In the genomic region with DNA sequence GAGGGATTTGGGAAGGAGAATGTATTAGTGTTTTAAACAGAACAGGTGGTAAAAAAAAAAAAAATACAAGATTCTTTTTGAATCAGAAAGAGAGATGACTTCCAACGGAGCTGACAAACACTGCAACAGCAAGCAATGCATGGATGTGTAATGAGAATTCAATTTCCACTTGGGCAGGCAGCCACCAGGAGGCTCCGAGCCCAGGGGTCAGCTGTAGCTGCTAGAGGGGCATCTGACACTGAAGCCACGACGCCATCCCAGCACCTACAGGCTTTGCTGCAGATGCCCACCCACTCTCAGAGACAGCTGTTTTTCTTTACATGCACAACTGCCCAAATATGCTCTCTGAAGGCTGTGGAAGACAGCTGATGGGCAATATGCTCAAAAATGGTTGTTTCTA, we compare ENCODE assay signal across 25 cellular contexts.
DNase-seq lines count a peak whose midpoint lies in the region; ATAC-seq and TF ChIP-seq lines count a peak whose summit lies in the region.
"Had no signal": no experiment of that assay in that cellular context is flagged by ENCODE, and none has a peak within 500 bp of the region (broad histone marks: within the 10 kb centered on the region; RNA-seq: fewer than 3 reads in every experiment).

No MANE protein-coding gene starts in this region.

- intact Hi-C loops in left cardiac atrium (cut with DNase I): no loop called here
- intact Hi-C loops in left colon (cut with DNase I, micrococcal nuclease): no loop called here

- H3K27me3 Mint-ChIP-seq in stimulated activated naive CD8-positive, alpha-beta T cell treated with anti-CD3 and anti-CD28 coated beads, Interleukin-15, amount 100 ng/mL, for 72 hours: no peaks in the 10 kb centered on the region
- H3K27me3 Mint-ChIP-seq in T-helper 17 cell: no peaks in the 10 kb centered on the region
- peaks cover 5% of the 10 kb centered on the region for H3K27me3 Mint-ChIP-seq in glutamatergic neuron (ENCODE audit: unreplicated experiment)
- H3K27me3 Mint-ChIP-seq: activated B cell treated with CpG ODN at 0.5 μM for 24 hours; activated CD4-positive, alpha-beta memory T cell treated with anti-CD3 and anti-CD28 coated beads for 36 hours had no signal

- no peaks in the 10 kb centered on the region for H3K9me3 Mint-ChIP-seq in stimulated activated naive CD8-positive, alpha-beta T cell treated with anti-CD3 and anti-CD28 coated beads, Interleukin-15, amount 100 ng/mL, for 72 hours
- no peaks in the 10 kb centered on the region for H3K9me3 Mint-ChIP-seq in glutamatergic neuron (ENCODE audit: unreplicated experiment)
- H3K9me3 Mint-ChIP-seq: activated B cell treated with CpG ODN at 0.5 μM for 24 hours; activated CD4-positive, alpha-beta memory T cell treated with anti-CD3 and anti-CD28 coated beads for 36 hours; CD8-positive, alpha-beta T cell; immature natural killer cell had no signal

- H3K4me1 Mint-ChIP-seq in stimulated activated naive CD8-positive, alpha-beta T cell treated with anti-CD3 and anti-CD28 coated beads, Interleukin-15, amount 100 ng/mL, for 72 hours: peaks cover 7% of the 10 kb centered on the region
- H3K4me1 Mint-ChIP-seq in T-helper 17 cell: peaks cover 15% of the 10 kb centered on the region
- peaks cover 21% of the 10 kb centered on the region for H3K4me1 Mint-ChIP-seq in glutamatergic neuron (ENCODE audit: low read depth, unreplicated experiment)

- H3K36me3 Mint-ChIP-seq in T-helper 17 cell (ENCODE audit: low read depth) (peaks cover 16% of the 10 kb centered on the region), glutamatergic neuron (ENCODE audit: unreplicated experiment) (peaks cover 5% of the 10 kb centered on the region)

- no peak overlapping the region for H3K4me3 Mint-ChIP-seq in stimulated activated naive CD8-positive, alpha-beta T cell treated with anti-CD3 and anti-CD28 coated beads, Interleukin-15, amount 100 ng/mL, for 72 hours
- H3K4me3 Mint-ChIP-seq in T-helper 17 cell: no peak overlapping the region
- no peak overlapping the region for H3K4me3 Mint-ChIP-seq in glutamatergic neuron (ENCODE audit: unreplicated experiment)
- H3K4me3 Mint-ChIP-seq: activated B cell treated with CpG ODN at 0.5 μM for 24 hours; activated CD4-positive, alpha-beta memory T cell treated with anti-CD3 and anti-CD28 coated beads for 36 hours; CD8-positive, alpha-beta T cell; immature natural killer cell had no signal

- no peak for ATAC-seq in stimulated activated naive CD8-positive, alpha-beta T cell treated with anti-CD3 and anti-CD28 coated beads, Interleukin-15, amount 100 ng/mL, for 72 hours
- no peak for ATAC-seq in stimulated activated naive CD8-positive, alpha-beta T cell treated with anti-CD3 and anti-CD28 coated beads, Interleukin-15, Interleukin-2, amounts not matched to agents 100 U/mL and 50 U/mL, for 24 hours
- ATAC-seq in T-helper 17 cell: no peak
- no peak for ATAC-seq in GM18505 (IDR thresholded peaks at IDR 0.05; ENCODE audit: unreplicated experiment)
- no peak for ATAC-seq in left cardiac atrium
- ATAC-seq in left colon: no peak
- ATAC-seq: CD8-positive, alpha-beta T cell; HCT116; heart right ventricle had no signal

- H3K27ac Mint-ChIP-seq in stimulated activated naive CD8-positive, alpha-beta T cell treated with anti-CD3 and anti-CD28 coated beads, Interleukin-15, amount 100 ng/mL, for 72 hours: peak overlapping the region; percentile 26 to 32
- peak overlapping the region; percentile 84 for H3K27ac Mint-ChIP-seq in T-helper 17 cell
- peak overlapping the region; percentile 57 for H3K27ac Mint-ChIP-seq in glutamatergic neuron (ENCODE audit: unreplicated experiment)
- H3K27ac Mint-ChIP-seq: activated B cell treated with CpG ODN at 0.5 μM for 24 hours; activated CD4-positive, alpha-beta memory T cell treated with anti-CD3 and anti-CD28 coated beads for 36 hours; CD8-positive, alpha-beta T cell had no signal

- DNase-seq in stimulated activated naive CD8-positive, alpha-beta T cell treated with anti-CD3 and anti-CD28 coated beads, Interleukin-15, amount 100 ng/mL, for 72 hours: no peak
- DNase-seq in stimulated activated naive CD8-positive, alpha-beta T cell treated with anti-CD3 and anti-CD28 coated beads, Interleukin-15, Interleukin-2, amounts not matched to agents 100 U/mL and 50 U/mL, for 24 hours: no peak
- DNase-seq in T-helper 17 cell (no peak), glutamatergic neuron (peak; percentile 46), left cardiac atrium (no peak), left colon (no peak)
- DNase-seq in activated T-cell treated with anti-CD3 and anti-CD28 coated beads, Interleukin-2, amount 50 U/mL, for 48 hours: no peak
- DNase-seq: ACHN; activated B cell treated with CpG ODN at 0.5 μM for 24 hours; activated CD4-positive, alpha-beta memory T cell treated with anti-CD3 and anti-CD28 coated beads for 36 hours; activated naive CD4-positive, alpha-beta T cell treated with anti-CD3 and anti-CD28 coated beads, Interleukin-2, amount 50 U/mL, for 16 hours; CD8-positive, alpha-beta T cell; DMS79 treated with DMSO at 0.1 percent for 48 hours; heart right ventricle; immature natural killer cell; Kasumi-1; NCI-H1105; NCI-H2029 treated with DMSO at 0.1 percent for 48 hours; NCI-H446; NK-92 treated with Interleukin-12 subunit alpha and Interleukin-12 subunit beta, amount 100 ng/mL, for 24 hours; T-helper 9 cell had no signal

- no peak for TF ChIP-seq POLR2A in GM18505 (IDR thresholded peaks at IDR 0.05; ENCODE audit: borderline replicate concordance, extremely low read depth, insufficient read depth, insufficient read length)

- no peaks in the 10 kb centered on the region for H3K9me3 ChIP-seq in T-helper 17 cell (ENCODE audit: control insufficient read depth, low read length, poor library complexity, severe bottlenecking)
- H3K9me3 ChIP-seq: heart right ventricle, suprapubic skin, vagina had no signal

- peak; percentile 14 for TF ChIP-seq CTCF in glutamatergic neuron (IDR thresholded peaks at IDR 0.05; ENCODE audit: partially characterized antibody, unreplicated experiment)

Comparison
In these comparisons a context has a peak if more than half of its experiments do, and no peak if none do; other contexts are left out.
1. H3K27ac Mint-ChIP-seq: peak in every context shown above with its lines; median percentile 84 in T-helper 17 cell; 57 in glutamatergic neuron; 29 in stimulated activated naive CD8-positive, alpha-beta T cell treated with anti-CD3 and anti-CD28 coated beads, Interleukin-15, amount 100 ng/mL, for 72 hours.